24 cellular contexts compared by ENCODE assay signal in the genomic region with DNA sequence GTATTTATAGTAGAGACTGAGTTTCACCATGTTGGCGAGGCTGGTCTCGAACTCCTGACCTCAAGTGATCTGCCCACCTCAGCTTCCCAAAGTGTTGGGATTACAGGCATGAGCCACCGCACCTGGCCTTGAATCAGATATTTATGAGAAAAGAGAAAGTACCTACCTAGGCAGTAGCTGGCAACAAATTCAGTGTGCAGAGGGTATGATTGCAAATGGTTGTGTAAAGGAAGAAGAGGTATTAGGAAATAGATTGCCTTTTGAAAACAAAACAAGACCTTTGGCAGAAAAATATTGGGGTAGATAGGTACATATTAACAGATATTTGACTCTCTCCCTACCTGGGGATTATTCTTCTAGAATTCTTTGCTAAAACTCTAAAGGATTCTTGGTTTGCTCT.
"Had no signal": no experiment of that assay in that cellular context is flagged by ENCODE, and none has a peak within 500 bp of the region (broad histone marks: within the 10 kb centered on the region; RNA-seq: fewer than 3 reads in every experiment).

No MANE protein-coding gene starts in this region.

- H3K4me3 ChIP-seq: colonic mucosa, esophagus squamous epithelium, gastrocnemius medialis, heart right ventricle, left ventricle myocardium inferior, lower lobe of right lung, mucosa of descending colon had no signal

- H3K36me3 ChIP-seq: colonic mucosa, gastrocnemius medialis, lower lobe of right lung had no signal

- H3K27ac ChIP-seq: colonic mucosa, epithelial cell of prostate, esophagus squamous epithelium, gastrocnemius medialis, heart right ventricle, left ventricle myocardium inferior, lower lobe of right lung had no signal

- H3K9me3 ChIP-seq: colonic mucosa, esophagus squamous epithelium, gastrocnemius medialis, heart right ventricle, left ventricle myocardium inferior, lower lobe of right lung, mucosa of descending colon had no signal

- DNase-seq: colonic mucosa; cortex of kidney; effector CD8-positive, alpha-beta T cell; effector memory CD8-positive, alpha-beta T cell; endodermal cell; erythroblast; esophagus squamous epithelium; foreskin fibroblast; foreskin melanocyte; gastrocnemius medialis; glutamatergic neuron; head of caudate nucleus; heart right ventricle; hippocampal formation; left cardiac atrium; left ventricle myocardium inferior; lower lobe of right lung; mesenchymal stem cell; mucosa of descending colon had no signal

- H3K4me1 ChIP-seq: colonic mucosa, esophagus squamous epithelium, gastrocnemius medialis, heart right ventricle, left ventricle myocardium inferior, lower lobe of right lung had no signal

- ATAC-seq: effector memory CD8-positive, alpha-beta T cell; esophagus mucosa; gastrocnemius medialis; heart right ventricle; left cardiac atrium; lower lobe of right lung; mucosa of descending colon had no signal

- FAIRE-seq: endometrium, islet of Langerhans, keratinocyte had no signal

- H3K27me3 ChIP-seq: colonic mucosa, esophagus squamous epithelium, gastrocnemius medialis, heart right ventricle had no signal
